31 cellular contexts compared by ENCODE assay signal in genomic region chr11:78395597-78395996, GRCh38.
"Had no signal": no experiment of that assay in that cellular context is flagged by ENCODE, and none has a peak within 500 bp of the region (broad histone marks: within the 10 kb centered on the region; RNA-seq: fewer than 3 reads in every experiment).

No MANE protein-coding gene starts in this region.

- H3K9me3 ChIP-seq: left lung, lower lobe of right lung, mucosa of descending colon, pancreas, prostate gland, stomach, testis, thyroid gland, transverse colon, upper lobe of right lung had no signal

- H3K4me3 ChIP-seq: left lung, lower lobe of right lung, mucosa of descending colon, pancreas, prostate gland, skin epidermis, stomach, testis, thyroid gland, transverse colon, upper lobe of right lung had no signal

- FAIRE-seq: islet of Langerhans, kidney, pancreas, urothelium cell line had no signal

- H3K4me1 ChIP-seq: pancreas, prostate gland, thyroid gland had no signal

- H3K36me3 ChIP-seq: left lung, lower lobe of right lung, pancreas, prostate gland, stomach, thyroid gland, transverse colon, upper lobe of right lung had no signal

- H3K27me3 ChIP-seq: left lung, pancreas, stomach, testis, thyroid gland, transverse colon, upper lobe of right lung had no signal

- DNase-seq: hypothalamus; immature natural killer cell; kidney; left colon; left lung; lower lobe of right lung; mammary epithelial cell; mesenchymal stem cell; midbrain; mucosa of descending colon; naive thymus-derived CD4-positive, alpha-beta T cell; nucleus accumbens; pancreas; retina; right cardiac atrium; stimulated activated CD4-positive, alpha-beta T cell treated with anti-CD3 and anti-CD28 coated beads, Interleukin-12 subunit alpha, Interleukin-12 subunit beta, amount 100 ng/mL, for 4 hours; stimulated activated CD4-positive, alpha-beta T cell treated with anti-CD3 and anti-CD28 coated beads, Interleukin-15, amount 100 ng/mL, for 24 hours; stimulated activated CD4-positive, alpha-beta T cell treated with anti-CD3 and anti-CD28 coated beads, Interleukin-4, amount 100 ng/mL, for 4 hours; stimulated activated CD8-positive, alpha-beta memory T cell treated with anti-CD3 and anti-CD28 coated beads, Interleukin-4, amount 100 ng/mL, for 48 hours; stimulated activated naive CD4-positive, alpha-beta T cell treated with Interleukin-2 at 50 U/mL for 16 hours; stomach; testis; thyroid gland; transverse colon; upper lobe of right lung had no signal

- ATAC-seq: left colon; left lung; lower lobe of right lung; mucosa of descending colon; naive thymus-derived CD4-positive, alpha-beta T cell; pancreas; right cardiac atrium; sciatic nerve; stimulated activated memory B cell treated with anti-CD40 and anti-IgM and Interleukin-4, amounts not matched to agents 10 μg/mL and 1 μg/mL and 100 μg/mL, for 72 hours; upper lobe of right lung had no signal

- H3K27ac ChIP-seq: left lung, lower lobe of right lung, pancreas, prostate gland, skin epidermis, stomach, testis, thyroid gland, transverse colon, upper lobe of right lung had no signal
